In the genomic region with DNA sequence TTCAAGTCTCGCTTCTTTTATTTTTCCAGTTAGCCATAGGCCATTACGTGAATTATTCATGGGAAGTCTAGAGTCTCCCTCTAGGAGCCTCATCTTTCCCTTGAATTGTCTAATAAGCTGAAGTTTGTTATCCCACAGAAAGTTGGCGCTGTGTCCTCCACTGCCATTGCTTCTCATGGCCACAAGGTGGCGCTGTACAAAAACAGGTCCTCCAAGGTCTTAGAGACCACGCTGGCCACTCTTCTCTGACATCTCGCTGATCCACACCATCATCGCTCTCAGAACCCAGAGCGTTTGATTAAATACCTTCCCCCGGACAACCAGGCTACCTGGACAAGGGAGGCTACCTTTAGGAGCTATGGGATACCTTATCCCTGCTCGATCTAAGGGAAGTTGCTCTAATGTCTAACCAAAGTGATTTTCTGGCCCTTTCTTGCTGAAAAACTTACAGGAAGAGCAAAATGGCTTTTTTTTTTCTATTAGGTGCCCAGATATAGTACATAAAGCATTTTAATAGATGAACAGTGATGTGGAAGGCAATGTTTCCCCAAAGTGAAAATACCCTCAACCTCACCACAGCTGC, we compare ENCODE assay signal across 1 cellular context.
TF ChIP-seq lines count a peak whose summit lies in the region.

No MANE protein-coding gene starts in this region.

TF ChIP-seq in K562, 482 proteins besides CTCF, POLR2A, EP300 and RAD21 (continued from another document and continues in another):
- TF ChIP-seq, protein P1, sequence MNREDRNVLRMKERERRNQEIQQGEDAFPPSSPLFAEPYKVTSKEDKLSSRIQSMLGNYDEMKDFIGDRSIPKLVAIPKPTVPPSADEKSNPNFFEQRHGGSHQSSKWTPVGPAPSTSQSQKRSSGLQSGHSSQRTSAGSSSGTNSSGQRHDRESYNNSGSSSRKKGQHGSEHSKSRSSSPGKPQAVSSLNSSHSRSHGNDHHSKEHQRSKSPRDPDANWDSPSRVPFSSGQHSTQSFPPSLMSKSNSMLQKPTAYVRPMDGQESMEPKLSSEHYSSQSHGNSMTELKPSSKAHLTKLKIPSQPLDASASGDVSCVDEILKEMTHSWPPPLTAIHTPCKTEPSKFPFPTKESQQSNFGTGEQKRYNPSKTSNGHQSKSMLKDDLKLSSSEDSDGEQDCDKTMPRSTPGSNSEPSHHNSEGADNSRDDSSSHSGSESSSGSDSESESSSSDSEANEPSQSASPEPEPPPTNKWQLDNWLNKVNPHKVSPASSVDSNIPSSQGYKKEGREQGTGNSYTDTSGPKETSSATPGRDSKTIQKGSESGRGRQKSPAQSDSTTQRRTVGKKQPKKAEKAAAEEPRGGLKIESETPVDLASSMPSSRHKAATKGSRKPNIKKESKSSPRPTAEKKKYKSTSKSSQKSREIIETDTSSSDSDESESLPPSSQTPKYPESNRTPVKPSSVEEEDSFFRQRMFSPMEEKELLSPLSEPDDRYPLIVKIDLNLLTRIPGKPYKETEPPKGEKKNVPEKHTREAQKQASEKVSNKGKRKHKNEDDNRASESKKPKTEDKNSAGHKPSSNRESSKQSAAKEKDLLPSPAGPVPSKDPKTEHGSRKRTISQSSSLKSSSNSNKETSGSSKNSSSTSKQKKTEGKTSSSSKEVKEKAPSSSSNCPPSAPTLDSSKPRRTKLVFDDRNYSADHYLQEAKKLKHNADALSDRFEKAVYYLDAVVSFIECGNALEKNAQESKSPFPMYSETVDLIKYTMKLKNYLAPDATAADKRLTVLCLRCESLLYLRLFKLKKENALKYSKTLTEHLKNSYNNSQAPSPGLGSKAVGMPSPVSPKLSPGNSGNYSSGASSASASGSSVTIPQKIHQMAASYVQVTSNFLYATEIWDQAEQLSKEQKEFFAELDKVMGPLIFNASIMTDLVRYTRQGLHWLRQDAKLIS (CRISPR knock-in tag; IDR thresholded peaks at IDR 0.05) = no peak
- TF ChIP-seq NFIC (IDR thresholded peaks at IDR 0.05) (no peak), SIN3A (IDR thresholded peaks at IDR 0.05; ENCODE audit: borderline replicate concordance in 2 of 2, control insufficient read depth in 1 of 2, low read depth in 2 of 2, low read length in 2 of 2) (no peak), SNIP1 (IDR thresholded peaks at IDR 0.05; ENCODE audit: low read depth) (peak; percentile 62; the same call in 1 of the 2 replicates), ETS2 (tag; IDR thresholded peaks at IDR 0.05; ENCODE audit: borderline replicate concordance, poor library complexity, severe bottlenecking) (no peak), SMAD2 (IDR thresholded peaks at IDR 0.05; ENCODE audit: low read depth, low read length) (no peak), FOSL1 (tag; conservative IDR thresholded peaks at IDR 0.05) (no peak), DNMT1 (IDR thresholded peaks at IDR 0.05) (no peak), POLR3G (IDR thresholded peaks at IDR 0.05; ENCODE audit: extremely low read depth, insufficient read length, insufficient replicate concordance) (no peak), ESRRA (IDR thresholded peaks at IDR 0.05; ENCODE audit: borderline replicate concordance, low read depth) (0 out of 2 replicates have a peak, but pooled peaks have one; percentile 25), ARID1B (IDR thresholded peaks at IDR 0.05) (no peak), ZNF764 (CRISPR knock-in tag; IDR thresholded peaks at IDR 0.05; ENCODE audit: low read depth) (no peak), ZNF384 (IDR thresholded peaks at IDR 0.05; ENCODE audit: low read depth, low read length) (no peak), MXD1 (CRISPR knock-in tag; IDR thresholded peaks at IDR 0.05; ENCODE audit: borderline replicate concordance, poor library complexity, severe bottlenecking) (no peak), NFYB (IDR thresholded peaks at IDR 0.05; ENCODE audit: extremely low read depth, insufficient read length) (no peak), POLR2B (IDR thresholded peaks at IDR 0.05; ENCODE audit: low read depth, partially characterized antibody) (no peak), FOXJ2 (tag; IDR thresholded peaks at IDR 0.05) (no peak), TAL1 (IDR thresholded peaks at IDR 0.05) (no peak), GATAD2B (IDR thresholded peaks at IDR 0.05; ENCODE audit: borderline replicate concordance) (no peak), ETV5 (CRISPR knock-in tag; IDR thresholded peaks at IDR 0.05; ENCODE audit: low read depth) (no peak), HSF4 (CRISPR knock-in tag; IDR thresholded peaks at IDR 0.05; ENCODE audit: borderline replicate concordance) (no peak), SMAD3 (CRISPR knock-in tag; conservative IDR thresholded peaks at IDR 0.05) (no peak), GATA2 (CRISPR knock-in tag; IDR thresholded peaks at IDR 0.05) (no peak), CCNT2 (IDR thresholded peaks at IDR 0.05; ENCODE audit: borderline replicate concordance, extremely low read depth, insufficient read length, low read depth, low read length) (no peak), ZNF184 (CRISPR knock-in tag; IDR thresholded peaks at IDR 0.05) (no peak), KLF1 (tag; IDR thresholded peaks at IDR 0.05) (no peak), PHB2 (IDR thresholded peaks at IDR 0.05; ENCODE audit: low read depth) (no peak), PCBP1 (IDR thresholded peaks at IDR 0.05; ENCODE audit: low read depth, low read length, poor library complexity, severe bottlenecking) (no peak), ATF2 (CRISPR knock-in tag; IDR thresholded peaks at IDR 0.05) (no peak), MITF (IDR thresholded peaks at IDR 0.05) (no peak), RBM25 (IDR thresholded peaks at IDR 0.05; ENCODE audit: low read depth, low read length, severe bottlenecking) (no peak), YY1 (IDR thresholded peaks at IDR 0.05; ENCODE audit: borderline replicate concordance in 1 of 3, control insufficient read depth in 1 of 3, extremely low read depth in 1 of 3, insufficient read depth in 3 of 3, insufficient read length in 1 of 3, insufficient replicate concordance in 2 of 3, low read depth in 1 of 3, low read length in 2 of 3) (peak in 1 of 3 experiments; percentile 23), NBN (IDR thresholded peaks at IDR 0.05; ENCODE audit: low read depth) (0 out of 2 replicates have a peak, but pooled peaks have one; percentile 20), ERF (CRISPR knock-in tag; IDR thresholded peaks at IDR 0.05) (no peak), HNRNPK (IDR thresholded peaks at IDR 0.05; ENCODE audit: low read depth, low read length, poor library complexity, severe bottlenecking) (no peak), CTCFL (IDR thresholded peaks at IDR 0.05; ENCODE audit: borderline replicate concordance, insufficient read depth, low read depth, low read length, poor library complexity, severe bottlenecking) (peak; percentile 64), SMC3 (conservative IDR thresholded peaks at IDR 0.05; ENCODE audit: insufficient read depth, low read depth, low read length) (peak; percentile 86), TGIF2 (CRISPR knock-in tag; IDR thresholded peaks at IDR 0.05) (no peak), TCF3 (CRISPR knock-in tag; IDR thresholded peaks at IDR 0.05) (no peak), LARP7 (IDR thresholded peaks at IDR 0.05) (no peak), ZC3H11A (IDR thresholded peaks at IDR 0.05; ENCODE audit: low read depth, low read length) (no peak), DMBX1 (CRISPR knock-in tag; IDR thresholded peaks at IDR 0.05; ENCODE audit: borderline replicate concordance) (no peak), FOXA1 (IDR thresholded peaks at IDR 0.05; ENCODE audit: borderline replicate concordance) (no peak), NFIX (CRISPR knock-in tag; IDR thresholded peaks at IDR 0.05; ENCODE audit: low read depth) (no peak), RNF2 (IDR thresholded peaks at IDR 0.05) (no peak), ATF7 (IDR thresholded peaks at IDR 0.05) (no peak), PTTG1 (tag; IDR thresholded peaks at IDR 0.05; ENCODE audit: low read depth) (no peak), RBFOX2 (IDR thresholded peaks at IDR 0.05; ENCODE audit: low read depth, low read length) (no peak), ZC3H4 (CRISPR knock-in tag; IDR thresholded peaks at IDR 0.05; ENCODE audit: borderline replicate concordance) (no peak)
- TF ChIP-seq, protein P2, sequence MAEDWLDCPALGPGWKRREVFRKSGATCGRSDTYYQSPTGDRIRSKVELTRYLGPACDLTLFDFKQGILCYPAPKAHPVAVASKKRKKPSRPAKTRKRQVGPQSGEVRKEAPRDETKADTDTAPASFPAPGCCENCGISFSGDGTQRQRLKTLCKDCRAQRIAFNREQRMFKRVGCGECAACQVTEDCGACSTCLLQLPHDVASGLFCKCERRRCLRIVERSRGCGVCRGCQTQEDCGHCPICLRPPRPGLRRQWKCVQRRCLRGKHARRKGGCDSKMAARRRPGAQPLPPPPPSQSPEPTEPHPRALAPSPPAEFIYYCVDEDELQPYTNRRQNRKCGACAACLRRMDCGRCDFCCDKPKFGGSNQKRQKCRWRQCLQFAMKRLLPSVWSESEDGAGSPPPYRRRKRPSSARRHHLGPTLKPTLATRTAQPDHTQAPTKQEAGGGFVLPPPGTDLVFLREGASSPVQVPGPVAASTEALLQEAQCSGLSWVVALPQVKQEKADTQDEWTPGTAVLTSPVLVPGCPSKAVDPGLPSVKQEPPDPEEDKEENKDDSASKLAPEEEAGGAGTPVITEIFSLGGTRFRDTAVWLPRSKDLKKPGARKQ (CRISPR knock-in tag; IDR thresholded peaks at IDR 0.05) = no peak
- TF ChIP-seq, protein P3, sequence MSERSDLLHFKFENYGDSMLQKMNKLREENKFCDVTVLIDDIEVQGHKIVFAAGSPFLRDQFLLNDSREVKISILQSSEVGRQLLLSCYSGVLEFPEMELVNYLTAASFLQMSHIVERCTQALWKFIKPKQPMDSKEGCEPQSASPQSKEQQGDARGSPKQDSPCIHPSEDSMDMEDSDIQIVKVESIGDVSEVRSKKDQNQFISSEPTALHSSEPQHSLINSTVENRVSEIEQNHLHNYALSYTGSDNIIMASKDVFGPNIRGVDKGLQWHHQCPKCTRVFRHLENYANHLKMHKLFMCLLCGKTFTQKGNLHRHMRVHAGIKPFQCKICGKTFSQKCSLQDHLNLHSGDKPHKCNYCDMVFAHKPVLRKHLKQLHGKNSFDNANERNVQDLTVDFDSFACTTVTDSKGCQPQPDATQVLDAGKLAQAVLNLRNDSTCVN (CRISPR knock-in tag; IDR thresholded peaks at IDR 0.05) = no peak
- TF ChIP-seq, protein P4, sequence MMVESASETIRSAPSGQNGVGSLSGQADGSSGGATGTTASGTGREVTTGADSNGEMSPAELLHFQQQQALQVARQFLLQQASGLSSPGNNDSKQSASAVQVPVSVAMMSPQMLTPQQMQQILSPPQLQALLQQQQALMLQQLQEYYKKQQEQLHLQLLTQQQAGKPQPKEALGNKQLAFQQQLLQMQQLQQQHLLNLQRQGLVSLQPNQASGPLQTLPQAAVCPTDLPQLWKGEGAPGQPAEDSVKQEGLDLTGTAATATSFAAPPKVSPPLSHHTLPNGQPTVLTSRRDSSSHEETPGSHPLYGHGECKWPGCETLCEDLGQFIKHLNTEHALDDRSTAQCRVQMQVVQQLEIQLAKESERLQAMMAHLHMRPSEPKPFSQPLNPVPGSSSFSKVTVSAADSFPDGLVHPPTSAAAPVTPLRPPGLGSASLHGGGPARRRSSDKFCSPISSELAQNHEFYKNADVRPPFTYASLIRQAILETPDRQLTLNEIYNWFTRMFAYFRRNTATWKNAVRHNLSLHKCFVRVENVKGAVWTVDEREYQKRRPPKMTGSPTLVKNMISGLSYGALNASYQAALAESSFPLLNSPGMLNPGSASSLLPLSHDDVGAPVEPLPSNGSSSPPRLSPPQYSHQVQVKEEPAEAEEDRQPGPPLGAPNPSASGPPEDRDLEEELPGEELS (CRISPR knock-in tag; IDR thresholded peaks at IDR 0.05; ENCODE audit: borderline replicate concordance) = no peak
